Comparison of ENCODE assay signal across 1 cellular context in genomic region chr9:15522130-15522755, GRCh38.
TF ChIP-seq lines count a peak whose summit lies in the region.

No MANE protein-coding gene starts in this region.

TF ChIP-seq in GM23338, 12 proteins besides CTCF, POLR2A, EP300 and RAD21 (continued from another document):
- TF ChIP-seq, protein P1, sequence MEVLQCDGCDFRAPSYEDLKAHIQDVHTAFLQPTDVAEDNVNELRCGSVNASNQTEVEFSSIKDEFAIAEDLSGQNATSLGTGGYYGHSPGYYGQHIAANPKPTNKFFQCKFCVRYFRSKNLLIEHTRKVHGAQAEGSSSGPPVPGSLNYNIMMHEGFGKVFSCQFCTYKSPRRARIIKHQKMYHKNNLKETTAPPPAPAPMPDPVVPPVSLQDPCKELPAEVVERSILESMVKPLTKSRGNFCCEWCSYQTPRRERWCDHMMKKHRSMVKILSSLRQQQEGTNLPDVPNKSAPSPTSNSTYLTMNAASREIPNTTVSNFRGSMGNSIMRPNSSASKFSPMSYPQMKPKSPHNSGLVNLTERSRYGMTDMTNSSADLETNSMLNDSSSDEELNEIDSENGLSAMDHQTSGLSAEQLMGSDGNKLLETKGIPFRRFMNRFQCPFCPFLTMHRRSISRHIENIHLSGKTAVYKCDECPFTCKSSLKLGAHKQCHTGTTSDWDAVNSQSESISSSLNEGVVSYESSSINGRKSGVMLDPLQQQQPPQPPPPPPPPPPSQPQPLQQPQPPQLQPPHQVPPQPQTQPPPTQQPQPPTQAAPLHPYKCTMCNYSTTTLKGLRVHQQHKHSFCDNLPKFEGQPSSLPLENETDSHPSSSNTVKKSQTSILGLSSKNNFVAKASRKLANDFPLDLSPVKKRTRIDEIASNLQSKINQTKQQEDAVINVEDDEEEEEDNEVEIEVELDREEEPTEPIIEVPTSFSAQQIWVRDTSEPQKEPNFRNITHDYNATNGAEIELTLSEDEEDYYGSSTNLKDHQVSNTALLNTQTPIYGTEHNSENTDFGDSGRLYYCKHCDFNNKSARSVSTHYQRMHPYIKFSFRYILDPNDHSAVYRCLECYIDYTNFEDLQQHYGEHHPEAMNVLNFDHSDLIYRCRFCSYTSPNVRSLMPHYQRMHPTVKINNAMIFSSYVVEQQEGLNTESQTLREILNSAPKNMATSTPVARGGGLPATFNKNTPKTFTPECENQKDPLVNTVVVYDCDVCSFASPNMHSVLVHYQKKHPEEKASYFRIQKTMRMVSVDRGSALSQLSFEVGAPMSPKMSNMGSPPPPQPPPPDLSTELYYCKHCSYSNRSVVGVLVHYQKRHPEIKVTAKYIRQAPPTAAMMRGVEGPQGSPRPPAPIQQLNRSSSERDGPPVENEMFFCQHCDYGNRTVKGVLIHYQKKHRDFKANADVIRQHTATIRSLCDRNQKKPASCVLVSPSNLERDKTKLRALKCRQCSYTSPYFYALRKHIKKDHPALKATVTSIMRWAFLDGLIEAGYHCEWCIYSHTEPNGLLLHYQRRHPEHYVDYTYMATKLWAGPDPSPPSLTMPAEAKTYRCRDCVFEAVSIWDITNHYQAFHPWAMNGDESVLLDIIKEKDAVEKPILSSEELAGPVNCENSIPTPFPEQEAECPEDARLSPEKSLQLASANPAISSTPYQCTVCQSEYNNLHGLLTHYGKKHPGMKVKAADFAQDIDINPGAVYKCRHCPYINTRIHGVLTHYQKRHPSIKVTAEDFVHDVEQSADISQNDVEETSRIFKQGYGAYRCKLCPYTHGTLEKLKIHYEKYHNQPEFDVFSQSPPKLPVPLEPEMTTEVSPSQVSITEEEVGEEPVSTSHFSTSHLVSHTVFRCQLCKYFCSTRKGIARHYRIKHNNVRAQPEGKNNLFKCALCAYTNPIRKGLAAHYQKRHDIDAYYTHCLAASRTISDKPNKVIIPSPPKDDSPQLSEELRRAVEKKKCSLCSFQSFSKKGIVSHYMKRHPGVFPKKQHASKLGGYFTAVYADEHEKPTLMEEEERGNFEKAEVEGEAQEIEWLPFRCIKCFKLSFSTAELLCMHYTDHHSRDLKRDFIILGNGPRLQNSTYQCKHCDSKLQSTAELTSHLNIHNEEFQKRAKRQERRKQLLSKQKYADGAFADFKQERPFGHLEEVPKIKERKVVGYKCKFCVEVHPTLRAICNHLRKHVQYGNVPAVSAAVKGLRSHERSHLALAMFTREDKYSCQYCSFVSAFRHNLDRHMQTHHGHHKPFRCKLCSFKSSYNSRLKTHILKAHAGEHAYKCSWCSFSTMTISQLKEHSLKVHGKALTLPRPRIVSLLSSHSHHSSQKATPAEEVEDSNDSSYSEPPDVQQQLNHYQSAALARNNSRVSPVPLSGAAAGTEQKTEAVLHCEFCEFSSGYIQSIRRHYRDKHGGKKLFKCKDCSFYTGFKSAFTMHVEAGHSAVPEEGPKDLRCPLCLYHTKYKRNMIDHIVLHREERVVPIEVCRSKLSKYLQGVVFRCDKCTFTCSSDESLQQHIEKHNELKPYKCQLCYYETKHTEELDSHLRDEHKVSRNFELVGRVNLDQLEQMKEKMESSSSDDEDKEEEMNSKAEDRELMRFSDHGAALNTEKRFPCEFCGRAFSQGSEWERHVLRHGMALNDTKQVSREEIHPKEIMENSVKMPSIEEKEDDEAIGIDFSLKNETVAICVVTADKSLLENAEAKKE (CRISPR knock-in tag; IDR thresholded peaks at IDR 0.05), result no peak
- TF ChIP-seq ZNF114 (CRISPR knock-in tag; IDR thresholded peaks at IDR 0.05), result no peak
- no peak for TF ChIP-seq ETS1 (IDR thresholded peaks at IDR 0.05)
- TF ChIP-seq CREB1 (CRISPR knock-in tag; IDR thresholded peaks at IDR 0.05; ENCODE audit: low read depth), result no peak
- TF ChIP-seq ZNF331 (CRISPR knock-in tag; IDR thresholded peaks at IDR 0.05; ENCODE audit: low read depth), result no peak
- TF ChIP-seq POLR2AphosphoS5 (IDR thresholded peaks at IDR 0.05; ENCODE audit: low read depth), result no peak
TF ChIP-seq in GM23338: peak in this region for 0.
